ENCODE assay signal across 1 cellular context in genomic region chr14:93105362-93105761, GRCh38.
TF ChIP-seq lines count a peak whose summit lies in the region.

No MANE protein-coding gene starts in this region.

TF ChIP-seq in GM12878, 131 proteins besides CTCF, POLR2A, EP300 and RAD21 (continued from another document):
- TF ChIP-seq ZBTB33 (IDR thresholded peaks at IDR 0.05), result no peak
- TF ChIP-seq BRCA1 (IDR thresholded peaks at IDR 0.05; ENCODE audit: low read depth, low read length), result no peak
- peak; percentile 21; the same call in 1 of the 2 replicates for TF ChIP-seq RUNX3 (IDR thresholded peaks at IDR 0.05; ENCODE audit: low read length)
- no peak for TF ChIP-seq MTA3 (IDR thresholded peaks at IDR 0.05; ENCODE audit: borderline replicate concordance, low read length)
- TF ChIP-seq BCL3 (IDR thresholded peaks at IDR 0.05; ENCODE audit: borderline replicate concordance, insufficient read depth, low read depth, low read length, poor library complexity, severe bottlenecking), result peak; percentile 1
- TF ChIP-seq CREM (IDR thresholded peaks at IDR 0.05; ENCODE audit: low read depth), result 0 out of 2 replicates have a peak, but pooled peaks have one; percentile 24
- TF ChIP-seq CEBPZ (IDR thresholded peaks at IDR 0.05; ENCODE audit: low read depth, low read length), result no peak
- no peak for TF ChIP-seq CBX5 (IDR thresholded peaks at IDR 0.05; ENCODE audit: low read depth)
- TF ChIP-seq FOXM1 (IDR thresholded peaks at IDR 0.05; ENCODE audit: low read depth, low read length), result no peak
- 0 out of 2 replicates have a peak, but pooled peaks have one; percentile 23 for TF ChIP-seq CREB1 (IDR thresholded peaks at IDR 0.05; ENCODE audit: low read depth)
- no peak for TF ChIP-seq SRF (IDR thresholded peaks at IDR 0.05; ENCODE audit: low read depth in 2 of 2, low read length in 2 of 2)
- no peak for TF ChIP-seq CUX1 (IDR thresholded peaks at IDR 0.05; ENCODE audit: insufficient replicate concordance, low read depth, low read length)
- peak; percentile 54 for TF ChIP-seq EED (IDR thresholded peaks at IDR 0.05; ENCODE audit: low read depth)
- no peak for TF ChIP-seq MYC (IDR thresholded peaks at IDR 0.05; ENCODE audit: insufficient read depth, insufficient read length, insufficient replicate concordance, low read length, severe bottlenecking)
- TF ChIP-seq PML (IDR thresholded peaks at IDR 0.05; ENCODE audit: low read length), result no peak
- TF ChIP-seq ATF7 (IDR thresholded peaks at IDR 0.05; ENCODE audit: low read depth), result no peak
